Comparison of ENCODE assay signal across 7 cellular contexts in the genomic region with DNA sequence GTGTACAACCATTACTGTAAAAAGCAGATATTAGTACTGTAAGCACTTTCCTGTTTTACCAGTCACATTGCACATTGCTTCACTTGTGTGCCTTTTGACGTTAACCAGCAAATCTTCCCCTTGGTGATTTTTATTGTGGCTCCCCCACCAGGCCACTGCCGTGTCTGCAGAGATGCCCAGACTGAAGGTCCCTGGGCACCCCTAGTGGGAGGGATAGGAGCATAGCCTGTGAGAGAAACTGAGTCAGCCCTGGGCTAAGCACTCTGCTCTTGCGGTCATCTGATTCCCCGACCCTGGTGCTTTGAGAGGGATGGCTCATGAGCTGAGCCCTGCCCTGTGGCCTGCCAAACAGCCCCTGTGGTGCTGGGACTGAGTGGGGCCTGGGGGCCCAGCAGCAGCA.
DNase-seq lines count a peak whose midpoint lies in the region; ATAC-seq and TF ChIP-seq lines count a peak whose summit lies in the region.

No MANE protein-coding gene starts in this region.

- no peak overlapping the region for H3K27ac Mint-ChIP-seq in T-helper 2 cell treated with Interferon-gamma antibody and Interleukin-4, amounts not matched to agents 5 μg/mL and 100 μg/mL, for 36 hours
- H3K27ac Mint-ChIP-seq in brain: peak overlapping the region in 4 of 5 experiments; percentile 37 to 74 (median 50)

- DNase-seq in HCT116 (ENCODE audit: low read depth, low spot score): no peak
- DNase-seq in T-helper 2 cell treated with Interferon-gamma antibody and Interleukin-4, amounts not matched to agents 5 μg/mL and 100 μg/mL, for 36 hours (ENCODE audit: low spot score): peak; percentile 35
- DNase-seq in mucosa of descending colon: peak in 2 of 3 donors; percentile 43 to 49
- DNase-seq in ureter (ENCODE audit: low spot score): no peak

- intact Hi-C loops in HCT116 (cut with micrococcal nuclease) (no loop called here), mucosa of descending colon (cut with DNase I, micrococcal nuclease) (no loop called here)

- peak; percentile 56 for TF ChIP-seq RAD21 in HCT116 (IDR thresholded peaks at IDR 0.05; ENCODE audit: low read depth)

- peaks cover 32% of the 10 kb centered on the region for H3K36me3 Mint-ChIP-seq in T-helper 2 cell treated with Interferon-gamma antibody and Interleukin-4, amounts not matched to agents 5 μg/mL and 100 μg/mL, for 36 hours (ENCODE audit: low read depth)
- peaks cover 27% of the 10 kb centered on the region for H3K36me3 Mint-ChIP-seq in brain

- H3K27ac ChIP-seq in HCT116 (ENCODE audit: low read depth, low read length): no peak overlapping the region

- H3K4me3 Mint-ChIP-seq in T-helper 2 cell treated with Interferon-gamma antibody and Interleukin-4, amounts not matched to agents 5 μg/mL and 100 μg/mL, for 36 hours: no peak overlapping the region
- H3K4me3 Mint-ChIP-seq in brain: no peak overlapping the region

- RAD21 ChIA-PET in HCT116 (lab: Charles Lee; ENCODE audit: low non-redundant PET in 1 of 2, low total read pairs in 2 of 2, uncharacterized antibody in 2 of 2, unreplicated experiment in 2 of 2): no interaction called here

- H3K27me3 Mint-ChIP-seq in T-helper 2 cell treated with Interferon-gamma antibody and Interleukin-4, amounts not matched to agents 5 μg/mL and 100 μg/mL, for 36 hours (ENCODE audit: low read depth): no peaks in the 10 kb centered on the region
- H3K27me3 Mint-ChIP-seq in brain: no peaks in the 10 kb centered on the region

- H3K36me3 ChIP-seq in HCT116 (ENCODE audit: control insufficient read depth in 1 of 2, insufficient read depth in 2 of 2, low read length in 2 of 2) (no peaks in the 10 kb centered on the region), mucosa of descending colon (ENCODE audit: low read depth) (no peaks in the 10 kb centered on the region)

- no peaks in the 10 kb centered on the region for H4K20me1 ChIP-seq in HCT116 (ENCODE audit: insufficient read depth)

- ATAC-seq in HCT116 (peak; percentile 81), mucosa of descending colon (peak; percentile 69), GM19023 (IDR thresholded peaks at IDR 0.05; ENCODE audit: unreplicated experiment) (no peak), HG03196 (IDR thresholded peaks at IDR 0.05; ENCODE audit: unreplicated experiment) (no peak)

- H3K9me3 Mint-ChIP-seq in T-helper 2 cell treated with Interferon-gamma antibody and Interleukin-4, amounts not matched to agents 5 μg/mL and 100 μg/mL, for 36 hours: no peaks in the 10 kb centered on the region
- no peaks in the 10 kb centered on the region for H3K9me3 Mint-ChIP-seq in brain

- H3K4me1 ChIP-seq in HCT116 (ENCODE audit: control insufficient read depth in 1 of 2, insufficient read depth in 2 of 2, low read length in 2 of 2) (peaks cover 0 to 8% of the 10 kb centered on the region in 2 experiments; a peak in 2 of 4 replicates), mucosa of descending colon (ENCODE audit: low read depth) (peaks cover 3% of the 10 kb centered on the region)

- H3K4me1 Mint-ChIP-seq in T-helper 2 cell treated with Interferon-gamma antibody and Interleukin-4, amounts not matched to agents 5 μg/mL and 100 μg/mL, for 36 hours (ENCODE audit: low read depth): peaks cover 37% of the 10 kb centered on the region
- peaks cover 61% of the 10 kb centered on the region for H3K4me1 Mint-ChIP-seq in brain

- BruUV-seq in HCT116 (replicated peaks; lab: Mats Ljungman, UMichigan): no TSS peak

- CTCF ChIA-PET in HCT116 (lab: Charles Lee): no interaction called here

- H2AFZ ChIP-seq in HCT116 (ENCODE audit: low read depth, low read length, poor library complexity, severe bottlenecking): no peak overlapping the region

- H3K27me3 ChIP-seq in HCT116 (ENCODE audit: insufficient read depth, low read length): no peaks in the 10 kb centered on the region

- H3K9me2 ChIP-seq in HCT116 (ENCODE audit: insufficient read depth): no peaks in the 10 kb centered on the region

- POLR2A ChIA-PET in HCT116 (lab: Charles Lee): no interaction called here

- no peak overlapping the region for H3K9ac ChIP-seq in HCT116 (ENCODE audit: low read length)

- no peaks in the 10 kb centered on the region for H3K9me3 ChIP-seq in HCT116 (ENCODE audit: control insufficient read depth in 1 of 2, insufficient read depth in 1 of 2, low read depth in 1 of 2, low read length in 2 of 2)
- H3K9me3 ChIP-seq in mucosa of descending colon: no peaks in the 10 kb centered on the region

- peak; percentile 52 to 81 (median 59) for TF ChIP-seq CTCF in HCT116 (IDR thresholded peaks at IDR 0.05 in 2 of 3, conservative IDR thresholded peaks at IDR 0.05 in 1 of 3; ENCODE audit: borderline replicate concordance in 1 of 3, insufficient read depth in 1 of 3, low read depth in 2 of 3, low read length in 2 of 3)
- TF ChIP-seq CTCF in brain (conservative IDR thresholded peaks at IDR 0.05): peak; percentile 29 to 50
- TF ChIP-seq CTCF in mucosa of descending colon (IDR thresholded peaks at IDR 0.05): peak; percentile 19

- no peak for TF ChIP-seq POLR2A in HCT116 (IDR thresholded peaks at IDR 0.05; ENCODE audit: borderline replicate concordance, extremely low read depth, insufficient read depth, insufficient read length)

- H3K79me2 ChIP-seq in HCT116 (ENCODE audit: insufficient read depth, low read length): no peaks in the 10 kb centered on the region

- H3K4me3 ChIP-seq in HCT116 (replicated peaks in 1 of 2; ENCODE audit: low read depth in 1 of 2, low read length in 2 of 2) (no peak overlapping the region), mucosa of descending colon (no peak overlapping the region)

- H3K4me2 ChIP-seq in HCT116 (ENCODE audit: low read length): no peak overlapping the region

TF ChIP-seq in HCT116, 20 proteins besides CTCF, POLR2A, EP300 and RAD21:
- TF ChIP-seq SIN3A (IDR thresholded peaks at IDR 0.05; ENCODE audit: low read depth): no peak

Comparison
In these comparisons a context has a peak if more than half of its experiments do, and no peak if none do; other contexts are left out.
1. ATAC-seq: peak in HCT116 (single experiment) and mucosa of descending colon (single experiment); none in GM19023 (single experiment) and HG03196 (single experiment).
2. DNase-seq: peak in T-helper 2 cell treated with Interferon-gamma antibody and Interleukin-4, amounts not matched to agents 5 μg/mL and 100 μg/mL, for 36 hours (single experiment) and mucosa of descending colon (2 of 3); none in HCT116 (single experiment) and ureter (single experiment).
3. Peak in every context shown above with its lines, with median percentiles within 50 percentile points of each other: CTCF ChIP-seq.